ENCODE assay signal across 1 cellular context in genomic region chr5:157294692-157295091, GRCh38.
TF ChIP-seq lines count a peak whose summit lies in the region.

No MANE protein-coding gene starts in this region.

TF ChIP-seq in GM23338, 12 proteins besides CTCF, POLR2A, EP300 and RAD21:
- TF ChIP-seq, protein P1, sequence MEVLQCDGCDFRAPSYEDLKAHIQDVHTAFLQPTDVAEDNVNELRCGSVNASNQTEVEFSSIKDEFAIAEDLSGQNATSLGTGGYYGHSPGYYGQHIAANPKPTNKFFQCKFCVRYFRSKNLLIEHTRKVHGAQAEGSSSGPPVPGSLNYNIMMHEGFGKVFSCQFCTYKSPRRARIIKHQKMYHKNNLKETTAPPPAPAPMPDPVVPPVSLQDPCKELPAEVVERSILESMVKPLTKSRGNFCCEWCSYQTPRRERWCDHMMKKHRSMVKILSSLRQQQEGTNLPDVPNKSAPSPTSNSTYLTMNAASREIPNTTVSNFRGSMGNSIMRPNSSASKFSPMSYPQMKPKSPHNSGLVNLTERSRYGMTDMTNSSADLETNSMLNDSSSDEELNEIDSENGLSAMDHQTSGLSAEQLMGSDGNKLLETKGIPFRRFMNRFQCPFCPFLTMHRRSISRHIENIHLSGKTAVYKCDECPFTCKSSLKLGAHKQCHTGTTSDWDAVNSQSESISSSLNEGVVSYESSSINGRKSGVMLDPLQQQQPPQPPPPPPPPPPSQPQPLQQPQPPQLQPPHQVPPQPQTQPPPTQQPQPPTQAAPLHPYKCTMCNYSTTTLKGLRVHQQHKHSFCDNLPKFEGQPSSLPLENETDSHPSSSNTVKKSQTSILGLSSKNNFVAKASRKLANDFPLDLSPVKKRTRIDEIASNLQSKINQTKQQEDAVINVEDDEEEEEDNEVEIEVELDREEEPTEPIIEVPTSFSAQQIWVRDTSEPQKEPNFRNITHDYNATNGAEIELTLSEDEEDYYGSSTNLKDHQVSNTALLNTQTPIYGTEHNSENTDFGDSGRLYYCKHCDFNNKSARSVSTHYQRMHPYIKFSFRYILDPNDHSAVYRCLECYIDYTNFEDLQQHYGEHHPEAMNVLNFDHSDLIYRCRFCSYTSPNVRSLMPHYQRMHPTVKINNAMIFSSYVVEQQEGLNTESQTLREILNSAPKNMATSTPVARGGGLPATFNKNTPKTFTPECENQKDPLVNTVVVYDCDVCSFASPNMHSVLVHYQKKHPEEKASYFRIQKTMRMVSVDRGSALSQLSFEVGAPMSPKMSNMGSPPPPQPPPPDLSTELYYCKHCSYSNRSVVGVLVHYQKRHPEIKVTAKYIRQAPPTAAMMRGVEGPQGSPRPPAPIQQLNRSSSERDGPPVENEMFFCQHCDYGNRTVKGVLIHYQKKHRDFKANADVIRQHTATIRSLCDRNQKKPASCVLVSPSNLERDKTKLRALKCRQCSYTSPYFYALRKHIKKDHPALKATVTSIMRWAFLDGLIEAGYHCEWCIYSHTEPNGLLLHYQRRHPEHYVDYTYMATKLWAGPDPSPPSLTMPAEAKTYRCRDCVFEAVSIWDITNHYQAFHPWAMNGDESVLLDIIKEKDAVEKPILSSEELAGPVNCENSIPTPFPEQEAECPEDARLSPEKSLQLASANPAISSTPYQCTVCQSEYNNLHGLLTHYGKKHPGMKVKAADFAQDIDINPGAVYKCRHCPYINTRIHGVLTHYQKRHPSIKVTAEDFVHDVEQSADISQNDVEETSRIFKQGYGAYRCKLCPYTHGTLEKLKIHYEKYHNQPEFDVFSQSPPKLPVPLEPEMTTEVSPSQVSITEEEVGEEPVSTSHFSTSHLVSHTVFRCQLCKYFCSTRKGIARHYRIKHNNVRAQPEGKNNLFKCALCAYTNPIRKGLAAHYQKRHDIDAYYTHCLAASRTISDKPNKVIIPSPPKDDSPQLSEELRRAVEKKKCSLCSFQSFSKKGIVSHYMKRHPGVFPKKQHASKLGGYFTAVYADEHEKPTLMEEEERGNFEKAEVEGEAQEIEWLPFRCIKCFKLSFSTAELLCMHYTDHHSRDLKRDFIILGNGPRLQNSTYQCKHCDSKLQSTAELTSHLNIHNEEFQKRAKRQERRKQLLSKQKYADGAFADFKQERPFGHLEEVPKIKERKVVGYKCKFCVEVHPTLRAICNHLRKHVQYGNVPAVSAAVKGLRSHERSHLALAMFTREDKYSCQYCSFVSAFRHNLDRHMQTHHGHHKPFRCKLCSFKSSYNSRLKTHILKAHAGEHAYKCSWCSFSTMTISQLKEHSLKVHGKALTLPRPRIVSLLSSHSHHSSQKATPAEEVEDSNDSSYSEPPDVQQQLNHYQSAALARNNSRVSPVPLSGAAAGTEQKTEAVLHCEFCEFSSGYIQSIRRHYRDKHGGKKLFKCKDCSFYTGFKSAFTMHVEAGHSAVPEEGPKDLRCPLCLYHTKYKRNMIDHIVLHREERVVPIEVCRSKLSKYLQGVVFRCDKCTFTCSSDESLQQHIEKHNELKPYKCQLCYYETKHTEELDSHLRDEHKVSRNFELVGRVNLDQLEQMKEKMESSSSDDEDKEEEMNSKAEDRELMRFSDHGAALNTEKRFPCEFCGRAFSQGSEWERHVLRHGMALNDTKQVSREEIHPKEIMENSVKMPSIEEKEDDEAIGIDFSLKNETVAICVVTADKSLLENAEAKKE (CRISPR knock-in tag; IDR thresholded peaks at IDR 0.05) = no peak
- TF ChIP-seq ETS1 (IDR thresholded peaks at IDR 0.05) (no peak), REST (IDR thresholded peaks at IDR 0.05; ENCODE audit: unreplicated experiment) (no peak), EZH2phosphoT487 (IDR thresholded peaks at IDR 0.05; ENCODE audit: unreplicated experiment) (no peak), JUNB (IDR thresholded peaks at IDR 0.05; ENCODE audit: unreplicated experiment) (no peak), EZH2 (IDR thresholded peaks at IDR 0.05; ENCODE audit: low read depth, unreplicated experiment) (no peak), CREB1 (CRISPR knock-in tag; IDR thresholded peaks at IDR 0.05; ENCODE audit: low read depth) (no peak), POLR2AphosphoS5 (IDR thresholded peaks at IDR 0.05; ENCODE audit: low read depth) (no peak), ZNF331 (CRISPR knock-in tag; IDR thresholded peaks at IDR 0.05; ENCODE audit: low read depth) (no peak), STAT1 (IDR thresholded peaks at IDR 0.05; ENCODE audit: unreplicated experiment) (no peak), ZNF114 (CRISPR knock-in tag; IDR thresholded peaks at IDR 0.05) (no peak), NANOG (IDR thresholded peaks at IDR 0.05; ENCODE audit: borderline replicate concordance) (no peak)
